ENCODE assay signal across 8 cellular contexts in the genomic region with DNA sequence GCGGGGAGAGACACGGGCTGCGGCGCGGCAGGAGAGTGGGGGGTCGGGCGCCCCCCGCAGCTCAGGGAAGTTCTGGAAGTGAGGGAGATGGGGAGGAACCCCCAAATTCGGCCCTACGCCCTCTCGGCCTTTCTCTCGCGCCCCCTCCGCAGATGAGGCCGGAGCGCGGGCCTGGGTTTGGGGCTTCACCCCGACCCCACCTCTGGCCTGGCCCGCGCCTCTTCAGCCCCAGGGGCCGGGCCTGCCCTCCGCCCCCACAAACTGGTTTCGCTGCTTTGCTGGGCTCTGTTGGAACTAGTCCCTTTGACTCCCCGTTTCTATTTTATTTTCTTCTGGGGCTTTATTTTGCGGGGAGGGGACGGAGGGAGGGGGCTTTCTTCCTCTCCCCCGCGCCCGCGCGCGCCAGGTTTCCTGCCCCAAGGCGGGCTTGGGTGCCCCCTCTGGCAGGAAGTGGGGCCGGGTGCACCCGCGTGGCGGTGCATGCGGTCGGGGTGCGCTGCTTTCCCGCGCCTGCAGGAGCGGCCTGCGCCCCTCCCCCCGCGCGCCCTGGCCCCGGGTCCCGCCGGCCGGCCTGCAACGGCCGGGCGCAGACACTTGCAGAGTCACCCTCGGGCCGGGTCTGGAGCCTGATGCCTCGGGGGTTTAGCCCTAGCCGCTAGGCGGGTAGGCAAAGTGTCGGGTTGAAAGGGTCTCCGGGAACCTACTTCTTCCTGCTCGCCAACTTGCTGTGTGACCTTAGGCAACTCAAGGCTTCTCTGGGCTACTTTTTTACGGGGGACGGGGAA. TPM values are rescaled to one million over a fixed set of nuclear protein-coding genes. Genes with fewer than 3 reads are reported as not detected.
DNase-seq lines count a peak whose midpoint lies in the region; ATAC-seq and TF ChIP-seq lines count a peak whose summit lies in the region.

No MANE protein-coding gene starts in this region.

- H2BK12ac ChIP-seq in mesenchymal stem cell (ENCODE audit: low read length in 2 of 2), result peak overlapping the region in 1 of 2 experiments; percentile 43

- peak; percentile 15 for ATAC-seq in GM18498 (IDR thresholded peaks at IDR 0.05; ENCODE audit: unreplicated experiment)
- ATAC-seq in stimulated activated memory B cell treated with anti-CD40 and anti-IgM and Interleukin-4, amounts not matched to agents 10 μg/mL and 1 μg/mL and 100 μg/mL, for 72 hours, result peak; percentile 6

- peak overlapping the region; percentile 86 for H3K9ac ChIP-seq in mesenchymal stem cell (ENCODE audit: low read length)

- H2AK5ac ChIP-seq in mesenchymal stem cell (ENCODE audit: low read length, severe bottlenecking), result peak overlapping the region; percentile 45

- peak overlapping the region; percentile 80 for H4K91ac ChIP-seq in mesenchymal stem cell (ENCODE audit: low read length)

- peak overlapping the region; percentile 88 for H3K27ac Mint-ChIP-seq in stimulated activated memory B cell treated with anti-CD40 and anti-IgM and Interleukin-4, amounts not matched to agents 10 μg/mL and 1 μg/mL and 100 μg/mL, for 72 hours

- no peaks in the 10 kb centered on the region for H3K27me3 Mint-ChIP-seq in stimulated activated memory B cell treated with anti-CD40 and anti-IgM and Interleukin-4, amounts not matched to agents 10 μg/mL and 1 μg/mL and 100 μg/mL, for 72 hours

- peak overlapping the region; percentile 71 for H4K8ac ChIP-seq in mesenchymal stem cell (ENCODE audit: low read length)

- peaks cover 23% of the 10 kb centered on the region for H3K36me3 Mint-ChIP-seq in stimulated activated memory B cell treated with anti-CD40 and anti-IgM and Interleukin-4, amounts not matched to agents 10 μg/mL and 1 μg/mL and 100 μg/mL, for 72 hours

- H3K18ac ChIP-seq in mesenchymal stem cell (ENCODE audit: low read depth in 1 of 2, low read length in 2 of 2), result peak overlapping the region; percentile 82 to 91

- H2BK5ac ChIP-seq in mesenchymal stem cell (ENCODE audit: low read depth, low read length, poor library complexity, severe bottlenecking), result peak overlapping the region; percentile 63

- under 1% methylated on average over 49 of the region's 64 CpGs for WGBS in mesenchymal stem cell

- peak overlapping the region; percentile 32 for H2AFZ ChIP-seq in mesenchymal stem cell (ENCODE audit: low read depth, low read length)

- peak overlapping the region; percentile 78 for H2BK15ac ChIP-seq in mesenchymal stem cell (ENCODE audit: low read depth, poor library complexity, severe bottlenecking)

- CTCF ChIA-PET in AG04450 (lab: Charles Lee), result no interaction called here

- H3K4me3 Mint-ChIP-seq in stimulated activated memory B cell treated with anti-CD40 and anti-IgM and Interleukin-4, amounts not matched to agents 10 μg/mL and 1 μg/mL and 100 μg/mL, for 72 hours, result peak overlapping the region; percentile 80

- peaks cover 40% of the 10 kb centered on the region for H3K4me1 ChIP-seq in mesenchymal stem cell (ENCODE audit: control insufficient read depth, insufficient read depth, low read depth, low read length)

- H3K9me3 Mint-ChIP-seq in stimulated activated memory B cell treated with anti-CD40 and anti-IgM and Interleukin-4, amounts not matched to agents 10 μg/mL and 1 μg/mL and 100 μg/mL, for 72 hours, result no peaks in the 10 kb centered on the region

- peak overlapping the region; percentile 57 for H3K27ac ChIP-seq in AG04450 (ENCODE audit: low read depth, low read length)
- peak overlapping the region; percentile 34 for H3K27ac ChIP-seq in mesenchymal stem cell (ENCODE audit: low read length, poor library complexity, severe bottlenecking)

- POLR2A ChIA-PET in AG04450 (lab: Yijun Ruan, JAX), result interaction anchor here (1.0 to 1.7 kb wide), 2 partner anchors 14 to 178 kb away, joined by 4 to 9 read pairs; no protein-coding TSS in a partner anchor

- peak overlapping the region; percentile 96 for H3K4me2 ChIP-seq in mesenchymal stem cell (ENCODE audit: low read length, poor library complexity, severe bottlenecking)

- H3K4ac ChIP-seq in mesenchymal stem cell (ENCODE audit: low read depth in 1 of 2, low read length in 2 of 2), result peak overlapping the region; percentile 68 to 89

- peak overlapping the region; percentile 73 for H3K4me3 ChIP-seq in AG04450 (ENCODE audit: low read depth, low read length)
- H3K4me3 ChIP-seq in mesenchymal stem cell (ENCODE audit: insufficient read depth in 1 of 2, low read depth in 1 of 2, low read length in 2 of 2), result peak overlapping the region; percentile 80 to 86

- DNase-seq in AG04450 (ENCODE audit: low read depth, low spot score), result no peak
- DNase-seq in NCI-H1092 (lab: John Stamatoyannopoulos, UW), result peak; percentile 29
- peak; percentile 62 for DNase-seq in activated CD4-positive, alpha-beta T cell treated with anti-CD3 and anti-CD28 coated beads, Interleukin-2, amount 50 U/mL, for 1 hour
- peak; percentile 63 for DNase-seq in effector CD4-positive, alpha-beta T cell
- peak; percentile 59 for DNase-seq in mesenchymal stem cell
- DNase-seq in NCI-H2029 treated with DMSO at 0.1 percent for 48 hours (lab: John Stamatoyannopoulos, UW), result no peak

- peak overlapping the region in 1 of 2 experiments; percentile 97 for H3K23ac ChIP-seq in mesenchymal stem cell (ENCODE audit: low read length in 2 of 2)

- peaks cover 65% of the 10 kb centered on the region for H3K4me1 Mint-ChIP-seq in stimulated activated memory B cell treated with anti-CD40 and anti-IgM and Interleukin-4, amounts not matched to agents 10 μg/mL and 1 μg/mL and 100 μg/mL, for 72 hours

- no peaks in the 10 kb centered on the region for H3K79me1 ChIP-seq in mesenchymal stem cell (replicated peaks; ENCODE audit: low read length, poor library complexity, severe bottlenecking)

- H3K9me3 ChIP-seq in AG04450 (ENCODE audit: control insufficient read depth, insufficient read depth, low read length) (no peaks in the 10 kb centered on the region; the same call in 1 of the 2 replicates), mesenchymal stem cell (ENCODE audit: control insufficient read depth, low read length) (no peaks in the 10 kb centered on the region)

- TF ChIP-seq CTCF in AG04450 (IDR thresholded peaks at IDR 0.05; ENCODE audit: low read depth, low read length), result peak; percentile 42

- H3K14ac ChIP-seq in mesenchymal stem cell (ENCODE audit: low read length in 2 of 2), result peak overlapping the region in 1 of 2 experiments; percentile 83

- H3K27me3 ChIP-seq in AG04450 (ENCODE audit: control insufficient read depth, insufficient read depth, low read length) (no peaks in the 10 kb centered on the region), mesenchymal stem cell (ENCODE audit: control insufficient read depth in 1 of 2, insufficient read depth in 1 of 2, low read length in 2 of 2) (no peaks in the 10 kb centered on the region)

- peak overlapping the region; percentile 74 for H2BK120ac ChIP-seq in mesenchymal stem cell (ENCODE audit: low read depth, low read length)

- H3K36me3 ChIP-seq in mesenchymal stem cell (ENCODE audit: control insufficient read depth in 1 of 2, insufficient read depth in 2 of 2, low read depth in 1 of 2, low read length in 2 of 2), result peaks cover 19 to 33% of the 10 kb centered on the region in 2 experiments

RNA-seq across cellular contexts. Expression of gene HMGA1, which starts 1.2 kb away (rescaled TPM):
- 142 and 197 TPM in 2 replicates for polyA plus RNA-seq in AG04450 (2011; rRNA removed)
- polyA minus RNA-seq in AG04450 (2011; rRNA and poly(A)+ RNA removed), result 127 and 146 TPM in 2 replicates
- polyA plus RNA-seq in mesenchymal stem cell (2013, experiment 1 of 2), result 544 TPM
- 524 TPM for polyA plus RNA-seq in mesenchymal stem cell (2013, experiment 2 of 2)

RNA-seq across cellular contexts. Expression of gene SMIM29, which starts 10.9 kb away (rescaled TPM):
- 11.3 and 17.2 TPM in 2 replicates for polyA plus RNA-seq in AG04450 (2011; rRNA removed)
- polyA minus RNA-seq in AG04450 (2011; rRNA and poly(A)+ RNA removed), result 12.6 and 16.0 TPM in 2 replicates
- polyA plus RNA-seq in mesenchymal stem cell (2013, experiment 1 of 2), result 47.1 TPM
- 50.5 TPM for polyA plus RNA-seq in mesenchymal stem cell (2013, experiment 2 of 2)

Comparison
In these comparisons a context has a peak if more than half of its experiments do, and no peak if none do; other contexts are left out.
1. DNase-seq: peak in NCI-H1092 (single experiment), activated CD4-positive, alpha-beta T cell treated with anti-CD3 and anti-CD28 coated beads, Interleukin-2, amount 50 U/mL, for 1 hour (single experiment), effector CD4-positive, alpha-beta T cell (single experiment) and mesenchymal stem cell (single experiment); none in AG04450 (single experiment) and NCI-H2029 treated with DMSO at 0.1 percent for 48 hours (single experiment).